26 cellular contexts compared by ENCODE assay signal in genomic region chr4:78706302-78706701, GRCh38.
DNase-seq lines count a peak whose midpoint lies in the region; ATAC-seq and TF ChIP-seq lines count a peak whose summit lies in the region.
"Had no signal": no experiment of that assay in that cellular context is flagged by ENCODE, and none has a peak within 500 bp of the region (broad histone marks: within the 10 kb centered on the region; RNA-seq: fewer than 3 reads in every experiment).

No MANE protein-coding gene starts in this region.

- H3K79me2 ChIP-seq in PC-9 (ENCODE audit: low read depth), result no peaks in the 10 kb centered on the region

- H3K27me3 ChIP-seq in PC-9 (ENCODE audit: insufficient read depth, low read depth) (no peaks in the 10 kb centered on the region), endodermal cell (ENCODE audit: control insufficient read depth, insufficient read depth, low read length, poor library complexity, severe bottlenecking) (no peaks in the 10 kb centered on the region)
- H3K27me3 ChIP-seq: heart left ventricle, right lobe of liver, thyroid gland had no signal

- H3K4me3 ChIP-seq in PC-9, result no peak overlapping the region
- H3K4me3 ChIP-seq in endodermal cell (ENCODE audit: low read length), result no peak overlapping the region
- H3K4me3 ChIP-seq: heart left ventricle, lung, right lobe of liver, thyroid gland had no signal

- WGBS in endodermal cell (ENCODE audit: insufficient coverage in 1 of 2, insufficient read length in 1 of 2), 2 experiments, result 43 to 52% methylated on average over 4 to 6 of the region's 6 CpGs

- H3K4me1 Mint-ChIP-seq in endodermal cell, result peaks cover 26% of the 10 kb centered on the region
- H3K4me1 Mint-ChIP-seq: activated T-helper 17 cell treated with anti-CD3 and anti-CD28 coated beads, Interleukin-2, amount 50 U/mL, for 72 hours had no signal

- H3K4me1 ChIP-seq in PC-9 (replicated peaks; ENCODE audit: insufficient read depth), result peaks cover 11% of the 10 kb centered on the region
- no peaks in the 10 kb centered on the region for H3K4me1 ChIP-seq in endodermal cell (ENCODE audit: control insufficient read depth, insufficient read depth, low read length)
- H3K4me1 ChIP-seq: thyroid gland had no signal

- no peaks in the 10 kb centered on the region for H3K36me3 Mint-ChIP-seq in endodermal cell (ENCODE audit: low read depth)

- no TSS peak for BruUV-seq in PC-9 (replicated peaks; lab: Mats Ljungman, UMichigan)

- H4K20me1 ChIP-seq in PC-9 (ENCODE audit: insufficient read depth), result no peaks in the 10 kb centered on the region

- no peak overlapping the region for H3K27ac ChIP-seq in PC-9
- H3K27ac ChIP-seq in endodermal cell (ENCODE audit: low read depth, low read length), result no peak overlapping the region
- H3K27ac ChIP-seq: epithelial cell of prostate, heart left ventricle, right lobe of liver, thyroid gland had no signal

- no peaks in the 10 kb centered on the region for H3K27me3 Mint-ChIP-seq in endodermal cell (ENCODE audit: insufficient read depth)
- H3K27me3 Mint-ChIP-seq: activated naive CD8-positive, alpha-beta T cell; activated T-helper 17 cell treated with anti-CD3 and anti-CD28 coated beads, Interleukin-2, amount 50 U/mL, for 72 hours; stimulated activated naive CD8-positive, alpha-beta T cell treated with anti-CD3 and anti-CD28 coated beads, Interleukin-15, amount 100 ng/mL, for 72 hours had no signal

- peaks cover 28% of the 10 kb centered on the region for H3K9me3 Mint-ChIP-seq in endodermal cell

- H3K4me3 Mint-ChIP-seq in endodermal cell, result no peak overlapping the region
- H3K4me3 Mint-ChIP-seq: activated naive CD8-positive, alpha-beta T cell; activated T-helper 17 cell treated with anti-CD3 and anti-CD28 coated beads, Interleukin-2, amount 50 U/mL, for 72 hours; CD14-positive monocyte; neural crest cell; stimulated activated naive CD8-positive, alpha-beta T cell treated with anti-CD3 and anti-CD28 coated beads, Interleukin-15, amount 100 ng/mL, for 72 hours had no signal

- no peaks in the 10 kb centered on the region for H3K9me2 ChIP-seq in PC-9 (ENCODE audit: insufficient read depth)

- H3F3A ChIP-seq in PC-9 (ENCODE audit: insufficient read depth, low read depth), result peaks cover 3% of the 10 kb centered on the region; the same call in 1 of the 2 replicates

- no peak overlapping the region for H3K27ac Mint-ChIP-seq in endodermal cell
- H3K27ac Mint-ChIP-seq: activated naive CD8-positive, alpha-beta T cell; activated T-helper 17 cell treated with anti-CD3 and anti-CD28 coated beads, Interleukin-2, amount 50 U/mL, for 72 hours; stimulated activated naive CD8-positive, alpha-beta T cell treated with anti-CD3 and anti-CD28 coated beads, Interleukin-15, amount 100 ng/mL, for 72 hours had no signal

- POLR2A ChIA-PET in PC-9 (lab: Charles Lee; ENCODE audit: unreplicated experiment), result no interaction called here

- H2AFZ ChIP-seq in PC-9, result no peak overlapping the region

- DNase-seq in PC-9, result peak; percentile 15 to 82
- peak; percentile 66 for DNase-seq in endodermal cell
- DNase-seq in renal cortical epithelial cell (ENCODE audit: low read depth), result peak; percentile 34
- no peak for DNase-seq in ACHN
- no peak for DNase-seq in NOMO-1 treated with DMSO at 0.1 percent for 48 hours (lab: John Stamatoyannopoulos, UW; ENCODE audit: unreplicated experiment)
- no peak for DNase-seq in NCI-H1436 treated with DMSO at 0.1 percent for 48 hours (lab: John Stamatoyannopoulos, UW)
- no peak for DNase-seq in DMS153 treated with DMSO at 0.1 percent for 48 hours (lab: John Stamatoyannopoulos, UW; ENCODE audit: unreplicated experiment)
- DNase-seq: activated CD4-positive, alpha-beta T cell treated with anti-CD3 and anti-CD28 coated beads, Interleukin-2, amount 50 U/mL, for 48 hours; activated CD8-positive, alpha-beta memory T cell treated with anti-CD3 and anti-CD28 coated beads, Interleukin-2, amount 50 U/mL, for 4 hours; heart left ventricle; NCI-H1048; NCI-H187 treated with DMSO at 0.1 percent for 48 hours; NCI-H774; PC-3; right lobe of liver; Right ventricle myocardium superior; stimulated activated naive CD8-positive, alpha-beta T cell treated with anti-CD3 and anti-CD28 coated beads, Interleukin-15, amount 100 ng/mL, for 72 hours; thyroid gland had no signal

- in situ Hi-C loops in ACHN (cut with HindIII; ENCODE audit: low pct_ligation_motif_present, low pct_unique_long_range_greater_than_20kb, low sequenced_read_pairs), result no loop called here

- ATAC-seq in GM21381 (IDR thresholded peaks at IDR 0.05; ENCODE audit: unreplicated experiment), result peak; percentile 66
- ATAC-seq: activated T-helper 17 cell treated with anti-CD3 and anti-CD28 coated beads, Interleukin-2, amount 50 U/mL, for 72 hours; heart left ventricle; HepG2; PC-3; right lobe of liver; stimulated activated naive CD8-positive, alpha-beta T cell treated with anti-CD3 and anti-CD28 coated beads, Interleukin-15, amount 100 ng/mL, for 72 hours had no signal

- no peak overlapping the region for H3K9ac ChIP-seq in endodermal cell (ENCODE audit: extremely low read depth, low read length, poor library complexity, severe bottlenecking)

- intact Hi-C loops in PC-9 (cut with micrococcal nuclease; ENCODE audit: unreplicated experiment), result no loop called here

- no peak for TF ChIP-seq CTCF in PC-9 (conservative IDR thresholded peaks at IDR 0.05)
- no peak for TF ChIP-seq CTCF in endodermal cell (conservative IDR thresholded peaks at IDR 0.05)

- H3K36me3 ChIP-seq in PC-9 (ENCODE audit: low read depth), result no peaks in the 10 kb centered on the region
- H3K36me3 ChIP-seq in endodermal cell (ENCODE audit: control insufficient read depth, insufficient read depth, low read length), result no peaks in the 10 kb centered on the region
- H3K36me3 ChIP-seq: heart left ventricle, right lobe of liver, thyroid gland had no signal

- CTCF ChIA-PET in PC-9 (lab: Charles Lee), result no interaction called here

- H3K4me2 ChIP-seq in PC-9, result no peak overlapping the region

- no peaks in the 10 kb centered on the region for H3K9me3 ChIP-seq in PC-9 (ENCODE audit: insufficient read depth, low read depth)
- H3K9me3 ChIP-seq in endodermal cell (ENCODE audit: control insufficient read depth, low read length), result peaks cover 37% of the 10 kb centered on the region
- H3K9me3 ChIP-seq: right lobe of liver, thyroid gland had no signal

Comparison
In these comparisons a context has a peak if more than half of its experiments do, and no peak if none do; other contexts are left out.
1. DNase-seq: peak in PC-9 (2 of 2), endodermal cell (single experiment) and renal cortical epithelial cell (single experiment); none in ACHN (single experiment), NOMO-1 treated with DMSO at 0.1 percent for 48 hours (single experiment), NCI-H1436 treated with DMSO at 0.1 percent for 48 hours (single experiment) and DMS153 treated with DMSO at 0.1 percent for 48 hours (single experiment).